Comparison of ENCODE assay signal across 23 cellular contexts in the genomic region with DNA sequence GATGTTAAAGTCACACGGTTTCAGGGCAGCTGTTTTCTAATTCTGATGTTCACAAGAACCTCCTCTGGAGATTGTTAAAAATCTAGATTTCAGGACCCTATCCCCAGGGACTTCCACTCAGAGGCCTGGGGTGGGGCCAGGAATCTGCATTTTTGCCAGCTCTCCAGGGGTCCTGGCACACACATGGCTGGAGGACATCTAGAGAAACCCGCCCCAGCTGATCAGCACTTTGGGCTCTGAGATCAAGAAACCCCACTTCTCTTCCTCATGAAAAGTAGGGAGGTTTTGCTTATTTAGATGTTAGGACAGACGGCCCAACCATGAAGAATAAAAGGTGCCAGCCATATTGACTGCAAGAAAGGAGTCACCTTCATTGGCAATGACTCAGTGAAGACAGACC.
DNase-seq lines count a peak whose midpoint lies in the region; ATAC-seq and TF ChIP-seq lines count a peak whose summit lies in the region.
"Had no signal": no experiment of that assay in that cellular context is flagged by ENCODE, and none has a peak within 500 bp of the region (broad histone marks: within the 10 kb centered on the region; RNA-seq: fewer than 3 reads in every experiment).

No MANE protein-coding gene starts in this region.

- no peak overlapping the region for H3K4me3 Mint-ChIP-seq in chondrocyte (ENCODE audit: unreplicated experiment)
- no peak overlapping the region for H3K4me3 Mint-ChIP-seq in activated naive CD8-positive, alpha-beta T cell treated with anti-CD3 and anti-CD28 coated beads for 36 hours
- H3K4me3 Mint-ChIP-seq: activated CD8-positive, alpha-beta memory T cell treated with anti-CD3 and anti-CD28 coated beads, Interleukin-2, amount 10 ng/mL, durations not matched to agents 7 days and 5 days; activated T-cell treated with anti-CD3 and anti-CD28 coated beads, Interleukin-2, amount 50 U/mL, for 72 hours; CD4-positive, CD25-positive, alpha-beta regulatory T cell; central memory CD8-positive, alpha-beta T cell; immature natural killer cell had no signal

- H3K27ac ChIP-seq in gastroesophageal sphincter (peak overlapping the region; percentile 6 to 93 (median 90)), skeletal muscle tissue (ENCODE audit: low read depth, low read length) (peak overlapping the region; percentile 70), upper lobe of right lung (peak overlapping the region; percentile 47), neuronal stem cell (replicated peaks; ENCODE audit: low read length) (no peak overlapping the region)
- H3K27ac ChIP-seq: epithelial cell of prostate, foreskin keratinocyte had no signal

- H2BK120ac ChIP-seq in neuronal stem cell (ENCODE audit: low read depth, low read length) = no peak overlapping the region

- H3K36me3 ChIP-seq in gastroesophageal sphincter (peaks cover 0 to 78% of the 10 kb centered on the region in 2 donors), skeletal muscle tissue (ENCODE audit: control insufficient read depth in 3 of 3, insufficient read depth in 3 of 3, low read length in 3 of 3) (peaks cover 17 to 31% (median 26%) of the 10 kb centered on the region in 3 donors), upper lobe of right lung (peaks cover 53% of the 10 kb centered on the region), neuronal stem cell (replicated peaks in 1 of 2; ENCODE audit: control insufficient read depth in 2 of 2, insufficient read depth in 2 of 2, low read length in 2 of 2) (no peaks in the 10 kb centered on the region)

- H3K9me3 Mint-ChIP-seq in chondrocyte (ENCODE audit: low read depth) = no peaks in the 10 kb centered on the region
- no peaks in the 10 kb centered on the region for H3K9me3 Mint-ChIP-seq in activated naive CD8-positive, alpha-beta T cell treated with anti-CD3 and anti-CD28 coated beads for 36 hours
- H3K9me3 Mint-ChIP-seq: activated T-cell treated with anti-CD3 and anti-CD28 coated beads, Interleukin-2, amount 50 U/mL, for 72 hours; central memory CD8-positive, alpha-beta T cell; immature natural killer cell had no signal

- H2BK12ac ChIP-seq in neuronal stem cell (ENCODE audit: low read length) = no peak overlapping the region

- H3K4me3 ChIP-seq in gastroesophageal sphincter (no peak overlapping the region), skeletal muscle tissue (ENCODE audit: low read length in 3 of 3) (peak overlapping the region in 2 of 3 donors; percentile 41), upper lobe of right lung (no peak overlapping the region), neuronal stem cell (ENCODE audit: low read length in 2 of 2) (no peak overlapping the region)
- H3K4me3 ChIP-seq: left lung, mucosa of descending colon had no signal

- no peak overlapping the region for H3K14ac ChIP-seq in neuronal stem cell (ENCODE audit: low read length)

- H2AFZ ChIP-seq in neuronal stem cell (ENCODE audit: low read length) = no peak overlapping the region

- H3K9me3 ChIP-seq in gastroesophageal sphincter (no peaks in the 10 kb centered on the region), skeletal muscle tissue (ENCODE audit: control insufficient read depth in 3 of 3, low read length in 3 of 3) (no peaks in the 10 kb centered on the region), upper lobe of right lung (no peaks in the 10 kb centered on the region), neuronal stem cell (replicated peaks in 1 of 2; ENCODE audit: control insufficient read depth in 2 of 2, insufficient read depth in 1 of 2, low read depth in 1 of 2, low read length in 2 of 2) (no peaks in the 10 kb centered on the region)
- H3K9me3 ChIP-seq: left lung, mucosa of descending colon had no signal

- peak overlapping the region in 2 of 3 donors; percentile 9 to 68 for H3K9ac ChIP-seq in skeletal muscle tissue (ENCODE audit: low read depth in 1 of 3, low read length in 3 of 3)
- H3K9ac ChIP-seq in neuronal stem cell (ENCODE audit: low read depth, low read length, poor library complexity) = no peak overlapping the region

- H3K23ac ChIP-seq in neuronal stem cell (ENCODE audit: low read depth, low read length, poor library complexity) = no peak overlapping the region

- TF ChIP-seq CTCF in chondrocyte (IDR thresholded peaks at IDR 0.05) (no peak), gastroesophageal sphincter (IDR thresholded peaks at IDR 0.05) (no peak), upper lobe of right lung (IDR thresholded peaks at IDR 0.05) (no peak)

- peak; percentile 39 for DNase-seq in chondrocyte (ENCODE audit: low spot score)
- DNase-seq in upper lobe of right lung = no peak
- no peak for DNase-seq in activated naive CD8-positive, alpha-beta T cell treated with anti-CD3 and anti-CD28 coated beads for 36 hours
- no peak for DNase-seq in T-helper 2 cell
- no peak for DNase-seq in neuronal stem cell (ENCODE audit: low spot score)
- DNase-seq: activated CD4-positive, alpha-beta T cell treated with anti-CD3 and anti-CD28 coated beads, Interleukin-2, amount 50 U/mL, for 1 hour; activated CD8-positive, alpha-beta memory T cell treated with anti-CD3 and anti-CD28 coated beads, Interleukin-2, amount 10 ng/mL, durations not matched to agents 7 days and 5 days; activated naive CD4-positive, alpha-beta T cell treated with anti-CD3 and anti-CD28 coated beads, Interleukin-2, amount 50 U/mL, for 16 hours; activated T-cell treated with anti-CD3 and anti-CD28 coated beads, Interleukin-2, amount 50 U/mL, for 72 hours; CD4-positive, CD25-positive, alpha-beta regulatory T cell; effector CD4-positive, alpha-beta T cell; immature natural killer cell; left lung; mucosa of descending colon; NCI-H2029 treated with DMSO at 0.1 percent for 48 hours; NCI-H2227 treated with DMSO at 0.1 percent for 48 hours; NCI-H774; T1000 had no signal

- TF ChIP-seq POLR2A in gastroesophageal sphincter (IDR thresholded peaks at IDR 0.05) = no peak

- H3K27me3 ChIP-seq in gastroesophageal sphincter = no peaks in the 10 kb centered on the region
- H3K27me3 ChIP-seq in skeletal muscle tissue (ENCODE audit: control insufficient read depth in 3 of 3, insufficient read depth in 3 of 3, low read length in 3 of 3) = no peaks in the 10 kb centered on the region
- no peaks in the 10 kb centered on the region for H3K27me3 ChIP-seq in upper lobe of right lung
- no peaks in the 10 kb centered on the region for H3K27me3 ChIP-seq in neuronal stem cell (ENCODE audit: control insufficient read depth in 3 of 3, insufficient read depth in 3 of 3, low read depth in 1 of 3, low read length in 3 of 3)
- H3K27me3 ChIP-seq: left lung had no signal

- H3K4ac ChIP-seq in neuronal stem cell (ENCODE audit: low read length) = no peak overlapping the region

- ATAC-seq in gastroesophageal sphincter (no peak), upper lobe of right lung (no peak)
- ATAC-seq: activated CD8-positive, alpha-beta memory T cell treated with anti-CD3 and anti-CD28 coated beads, Interleukin-2, amount 10 ng/mL, durations not matched to agents 7 days and 5 days; activated T-cell treated with anti-CD3 and anti-CD28 coated beads, Interleukin-2, amount 50 U/mL, for 72 hours had no signal

- H2BK5ac ChIP-seq in neuronal stem cell (ENCODE audit: low read length) = no peak overlapping the region

- H3K27ac Mint-ChIP-seq in chondrocyte (ENCODE audit: unreplicated experiment) = peak overlapping the region; percentile 85
- no peak overlapping the region for H3K27ac Mint-ChIP-seq in activated naive CD8-positive, alpha-beta T cell treated with anti-CD3 and anti-CD28 coated beads for 36 hours
- H3K27ac Mint-ChIP-seq: activated CD8-positive, alpha-beta memory T cell treated with anti-CD3 and anti-CD28 coated beads, Interleukin-2, amount 10 ng/mL, durations not matched to agents 7 days and 5 days; activated T-cell treated with anti-CD3 and anti-CD28 coated beads, Interleukin-2, amount 50 U/mL, for 72 hours; CD4-positive, CD25-positive, alpha-beta regulatory T cell; immature natural killer cell had no signal

- no peak overlapping the region for H2BK15ac ChIP-seq in neuronal stem cell (ENCODE audit: low read length)

- no peaks in the 10 kb centered on the region for H3K79me1 ChIP-seq in neuronal stem cell (ENCODE audit: low read depth, low read length)

- no peak overlapping the region for H2AK5ac ChIP-seq in neuronal stem cell (ENCODE audit: low read depth, low read length)

- no peaks in the 10 kb centered on the region for H3K27me3 Mint-ChIP-seq in chondrocyte (ENCODE audit: low read depth)
- H3K27me3 Mint-ChIP-seq in activated naive CD8-positive, alpha-beta T cell treated with anti-CD3 and anti-CD28 coated beads for 36 hours = no peaks in the 10 kb centered on the region
- H3K27me3 Mint-ChIP-seq: activated CD8-positive, alpha-beta memory T cell treated with anti-CD3 and anti-CD28 coated beads, Interleukin-2, amount 10 ng/mL, durations not matched to agents 7 days and 5 days had no signal

- no peak overlapping the region for H3K4me2 ChIP-seq in neuronal stem cell (ENCODE audit: insufficient read depth, low read length, poor library complexity, severe bottlenecking)

- no peak overlapping the region for H3K18ac ChIP-seq in neuronal stem cell (ENCODE audit: low read length)

- H4K91ac ChIP-seq in neuronal stem cell (ENCODE audit: low read depth, low read length, poor library complexity) = no peak overlapping the region

- H3K4me1 ChIP-seq in gastroesophageal sphincter = peaks cover 22 to 100% (median 93%) of the 10 kb centered on the region in 3 donors
- H3K4me1 ChIP-seq in skeletal muscle tissue (ENCODE audit: control insufficient read depth in 3 of 3, insufficient read depth in 3 of 3, low read length in 3 of 3) = peaks cover 86 to 95% (median 94%) of the 10 kb centered on the region in 3 donors
- peaks cover 74% of the 10 kb centered on the region for H3K4me1 ChIP-seq in upper lobe of right lung
- peaks cover 24 to 34% of the 10 kb centered on the region in 2 donors for H3K4me1 ChIP-seq in neuronal stem cell (ENCODE audit: control insufficient read depth in 2 of 2, insufficient read depth in 1 of 2, low read depth in 1 of 2, low read length in 2 of 2)

- intact Hi-C loops in upper lobe of right lung (cut with DNase I) = no loop called here

- H4K8ac ChIP-seq in neuronal stem cell (ENCODE audit: low read depth, low read length) = no peak overlapping the region

- TF ChIP-seq EP300 in gastroesophageal sphincter (IDR thresholded peaks at IDR 0.05) = no peak

- H3K36me3 Mint-ChIP-seq in chondrocyte (ENCODE audit: low read depth) = peaks cover 22% of the 10 kb centered on the region
- H3K36me3 Mint-ChIP-seq in activated naive CD8-positive, alpha-beta T cell treated with anti-CD3 and anti-CD28 coated beads for 36 hours = no peaks in the 10 kb centered on the region
- H3K36me3 Mint-ChIP-seq: activated CD8-positive, alpha-beta memory T cell treated with anti-CD3 and anti-CD28 coated beads, Interleukin-2, amount 10 ng/mL, durations not matched to agents 7 days and 5 days; CD4-positive, CD25-positive, alpha-beta regulatory T cell; immature natural killer cell had no signal

- 33 to 40% methylated on average over 1 of the region's 3 CpGs for WGBS in gastroesophageal sphincter (ENCODE audit: low coverage in 1 of 2), 2 donors
- no CpG with 5 or more reads among the region's 3 CpGs for WGBS in neuronal stem cell (ENCODE audit: extremely low coverage in 2 of 2, insufficient read length in 2 of 2, insufficient replicate concordance in 1 of 2), 2 donors

- peaks cover 87% of the 10 kb centered on the region for H3K4me1 Mint-ChIP-seq in chondrocyte (ENCODE audit: low read depth)
- no peaks in the 10 kb centered on the region for H3K4me1 Mint-ChIP-seq in activated naive CD8-positive, alpha-beta T cell treated with anti-CD3 and anti-CD28 coated beads for 36 hours
- H3K4me1 Mint-ChIP-seq: activated CD8-positive, alpha-beta memory T cell treated with anti-CD3 and anti-CD28 coated beads, Interleukin-2, amount 10 ng/mL, durations not matched to agents 7 days and 5 days; CD4-positive, CD25-positive, alpha-beta regulatory T cell; central memory CD8-positive, alpha-beta T cell; immature natural killer cell had no signal

Comparison
In these comparisons a context has a peak if more than half of its experiments do, and no peak if none do; other contexts are left out.
1. H3K4me3 ChIP-seq: peak in skeletal muscle tissue (2 of 3); none in gastroesophageal sphincter (0 of 2), upper lobe of right lung (single experiment) and neuronal stem cell (0 of 2).